In genomic region chr6:131910956-131911355, GRCh38 we compare ENCODE assay signal across 25 cellular contexts. TPM values are rescaled to one million over a fixed set of nuclear protein-coding genes. Genes with fewer than 3 reads are reported as not detected.
A peak's percentile ranks its signal among the peaks of the same experiment; 100 is the strongest.
DNase-seq lines count a peak whose midpoint lies in the region; ATAC-seq and TF ChIP-seq lines count a peak whose summit lies in the region.
"Had no signal": no experiment of that assay in that cellular context is flagged by ENCODE, and none has a peak within 500 bp of the region (broad histone marks: within the 10 kb centered on the region; RNA-seq: fewer than 3 reads in every experiment).

No MANE protein-coding gene starts in this region.

- H3K9ac ChIP-seq in SK-N-MC (ENCODE audit: insufficient read length) = no peak overlapping the region
- H3K9ac ChIP-seq: SK-N-SH had no signal

- TF ChIP-seq CTCF in A673 (conservative IDR thresholded peaks at IDR 0.05; ENCODE audit: low read depth, low read length) = no peak
- no peak for TF ChIP-seq CTCF in GM10266 (IDR thresholded peaks at IDR 0.05; ENCODE audit: control insufficient read depth, insufficient read depth, low read depth, missing control alignments)
- no peak for TF ChIP-seq CTCF in RWPE1 (conservative IDR thresholded peaks at IDR 0.05; ENCODE audit: low read depth)

- H3K36me3 ChIP-seq in A673 (ENCODE audit: insufficient read depth, low read length, poor library complexity, severe bottlenecking) (no peaks in the 10 kb centered on the region), SK-N-MC (ENCODE audit: insufficient read depth, low read length) (no peaks in the 10 kb centered on the region)
- H3K36me3 ChIP-seq: Peyer's patch had no signal

- H3K4me3 ChIP-seq in A673 (ENCODE audit: low read depth, low read length, poor library complexity, severe bottlenecking) (peak overlapping the region; percentile 2), SK-N-MC (peak overlapping the region; percentile 33; the same call in 1 of the 2 replicates)
- H3K4me3 ChIP-seq: A549, GM12878, Peyer's patch had no signal

- peaks cover 15% of the 10 kb centered on the region for H3K4me1 ChIP-seq in A673 (ENCODE audit: insufficient read depth, low read length, poor library complexity, severe bottlenecking)
- H3K4me1 ChIP-seq: A549 had no signal

- no peak for ATAC-seq in GM21367 (IDR thresholded peaks at IDR 0.05; ENCODE audit: unreplicated experiment)
- ATAC-seq: CD8-positive, alpha-beta T cell had no signal

- POLR2A ChIA-PET in A673 (lab: Charles Lee; ENCODE audit: low non-redundant PET) (no interaction called here), RWPE1 (lab: Yijun Ruan, JAX; ENCODE audit: low non-redundant PET) (no interaction called here)

- no peaks in the 10 kb centered on the region for H3K27me3 ChIP-seq in A673 (replicated peaks; ENCODE audit: insufficient read depth, low read depth, low read length, poor library complexity)
- H3K27me3 ChIP-seq: Peyer's patch had no signal

- CTCF ChIA-PET in A673 (lab: Charles Lee) (interaction anchor here (0.5 kb wide), 1 partner anchor 227 kb away, joined by 7 read pairs; no protein-coding TSS in a partner anchor), RWPE1 (lab: Yijun Ruan, JAX) (no interaction called here)

- H3K9me3 ChIP-seq in A673 (ENCODE audit: low read depth, low read length, poor library complexity, severe bottlenecking) = no peaks in the 10 kb centered on the region
- no peaks in the 10 kb centered on the region for H3K9me3 ChIP-seq in SK-N-MC (ENCODE audit: low read depth, low read length)
- H3K9me3 ChIP-seq: A549, Peyer's patch, SK-N-SH had no signal

- BruUV-seq in A673 (replicated peaks; lab: Mats Ljungman, UMichigan) = no TSS peak

- DNase-seq in A673 (ENCODE audit: low spot score) (peak; percentile 21), DMS153 treated with DMSO at 0.1 percent for 48 hours (lab: John Stamatoyannopoulos, UW; ENCODE audit: unreplicated experiment) (peak; percentile 24), NCI-H146 (lab: John Stamatoyannopoulos, UW) (peak; percentile 42), SK-N-MC (ENCODE audit: low read depth, low spot score) (no peak), GM10266 (ENCODE audit: extremely low spot score) (no peak), RWPE1 (ENCODE audit: low spot score) (no peak)
- no peak for DNase-seq in activated naive CD4-positive, alpha-beta T cell treated with Interleukin-2 at 50 U/mL for 16 hours
- DNase-seq: CD8-positive, alpha-beta T cell; Karpas-422; NCI-H1092; NCI-H1694; NCI-H2081; NCI-H2171 treated with DMSO at 0.1 percent for 48 hours; NCI-H345; NCI-H774; Peyer's patch; SIG-M5; SK-N-SH; SW 1271; T-helper 9 cell had no signal

- intact Hi-C loops in A673 (cut with micrococcal nuclease; ENCODE audit: unreplicated experiment) = loop anchor here (1.0 kb wide), 1 partner anchor 217 kb away; no protein-coding TSS in a partner anchor

- H3K27ac ChIP-seq in A673 (ENCODE audit: low read depth, low read length, poor library complexity, severe bottlenecking) (no peak overlapping the region), SK-N-MC (no peak overlapping the region), RWPE1 (no peak overlapping the region)
- H3K27ac ChIP-seq: A549, C4-2B, HL-60, Peyer's patch had no signal

RNA-seq across cellular contexts. Expression of gene CCN2, which starts 40.2 kb away (rescaled TPM):
- total RNA-seq in A673 (2021) = 6.6 and 17.5 TPM in 2 replicates

Comparison
In these comparisons a context has a peak if more than half of its experiments do, and no peak if none do; other contexts are left out.
1. DNase-seq: peak in A673 (single experiment), DMS153 treated with DMSO at 0.1 percent for 48 hours (single experiment) and NCI-H146 (single experiment); none in SK-N-MC (single experiment), GM10266 (single experiment), RWPE1 (single experiment) and activated naive CD4-positive, alpha-beta T cell treated with Interleukin-2 at 50 U/mL for 16 hours (single experiment).